In the genomic region with DNA sequence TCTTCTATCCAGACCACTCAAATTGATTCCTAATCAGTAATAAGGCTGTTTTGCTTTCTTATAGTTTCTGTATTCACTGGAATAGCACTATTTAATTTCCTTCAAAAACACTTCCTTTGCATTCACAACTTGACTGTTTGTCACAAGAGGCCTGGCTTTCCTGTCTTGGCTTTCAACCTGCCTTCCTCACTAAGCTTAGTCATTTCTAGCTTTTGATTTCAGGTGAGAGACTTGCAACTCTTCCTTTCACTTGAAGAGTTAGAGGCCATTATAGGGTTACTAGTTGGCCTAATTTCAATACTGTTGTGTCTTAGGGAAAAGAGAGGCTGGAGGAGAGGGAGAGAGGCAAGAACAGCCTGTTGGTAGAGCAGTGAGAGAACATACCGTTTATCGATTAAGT, we compare ENCODE assay signal across 1 cellular context.
TF ChIP-seq lines count a peak whose summit lies in the region.

No MANE protein-coding gene starts in this region.

TF ChIP-seq in GM12878, 131 proteins besides CTCF, POLR2A, EP300 and RAD21 (continued from another document):
- no peak for TF ChIP-seq CBX3 (IDR thresholded peaks at IDR 0.05; ENCODE audit: borderline replicate concordance, low read depth)
- peak; percentile 63; the same call in 1 of the 2 replicates for TF ChIP-seq EED (IDR thresholded peaks at IDR 0.05; ENCODE audit: low read depth)
- no peak for TF ChIP-seq ZSCAN29 (IDR thresholded peaks at IDR 0.05)
- no peak for TF ChIP-seq MEF2B (IDR thresholded peaks at IDR 0.05; ENCODE audit: partially characterized antibody, poor library complexity, severe bottlenecking)
- TF ChIP-seq IRF4 (IDR thresholded peaks at IDR 0.05; ENCODE audit: low read depth, low read length) = peak; percentile 82
- 0 out of 2 replicates have a peak, but pooled peaks have one; percentile 10 for TF ChIP-seq YY1 (IDR thresholded peaks at IDR 0.05; ENCODE audit: low read depth, low read length)
- peak; percentile 71 for TF ChIP-seq NFIC (IDR thresholded peaks at IDR 0.05; ENCODE audit: low read depth, low read length)
- TF ChIP-seq, protein P1, sequence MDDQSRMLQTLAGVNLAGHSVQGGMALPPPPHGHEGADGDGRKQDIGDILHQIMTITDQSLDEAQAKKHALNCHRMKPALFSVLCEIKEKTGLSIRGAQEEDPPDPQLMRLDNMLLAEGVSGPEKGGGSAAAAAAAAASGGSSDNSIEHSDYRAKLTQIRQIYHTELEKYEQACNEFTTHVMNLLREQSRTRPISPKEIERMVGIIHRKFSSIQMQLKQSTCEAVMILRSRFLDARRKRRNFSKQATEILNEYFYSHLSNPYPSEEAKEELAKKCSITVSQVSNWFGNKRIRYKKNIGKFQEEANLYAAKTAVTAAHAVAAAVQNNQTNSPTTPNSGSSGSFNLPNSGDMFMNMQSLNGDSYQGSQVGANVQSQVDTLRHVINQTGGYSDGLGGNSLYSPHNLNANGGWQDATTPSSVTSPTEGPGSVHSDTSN (IDR thresholded peaks at IDR 0.05; ENCODE audit: insufficient replicate concordance, low read depth, low read length) = no peak
- TF ChIP-seq JUNB (IDR thresholded peaks at IDR 0.05) = peak; percentile 87
- TF ChIP-seq, protein P2, sequence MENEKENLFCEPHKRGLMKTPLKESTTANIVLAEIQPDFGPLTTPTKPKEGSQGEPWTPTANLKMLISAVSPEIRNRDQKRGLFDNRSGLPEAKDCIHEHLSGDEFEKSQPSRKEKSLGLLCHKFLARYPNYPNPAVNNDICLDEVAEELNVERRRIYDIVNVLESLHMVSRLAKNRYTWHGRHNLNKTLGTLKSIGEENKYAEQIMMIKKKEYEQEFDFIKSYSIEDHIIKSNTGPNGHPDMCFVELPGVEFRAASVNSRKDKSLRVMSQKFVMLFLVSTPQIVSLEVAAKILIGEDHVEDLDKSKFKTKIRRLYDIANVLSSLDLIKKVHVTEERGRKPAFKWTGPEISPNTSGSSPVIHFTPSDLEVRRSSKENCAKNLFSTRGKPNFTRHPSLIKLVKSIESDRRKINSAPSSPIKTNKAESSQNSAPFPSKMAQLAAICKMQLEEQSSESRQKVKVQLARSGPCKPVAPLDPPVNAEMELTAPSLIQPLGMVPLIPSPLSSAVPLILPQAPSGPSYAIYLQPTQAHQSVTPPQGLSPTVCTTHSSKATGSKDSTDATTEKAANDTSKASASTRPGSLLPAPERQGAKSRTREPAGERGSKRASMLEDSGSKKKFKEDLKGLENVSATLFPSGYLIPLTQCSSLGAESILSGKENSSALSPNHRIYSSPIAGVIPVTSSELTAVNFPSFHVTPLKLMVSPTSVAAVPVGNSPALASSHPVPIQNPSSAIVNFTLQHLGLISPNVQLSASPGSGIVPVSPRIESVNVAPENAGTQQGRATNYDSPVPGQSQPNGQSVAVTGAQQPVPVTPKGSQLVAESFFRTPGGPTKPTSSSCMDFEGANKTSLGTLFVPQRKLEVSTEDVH (IDR thresholded peaks at IDR 0.05; ENCODE audit: low read depth, partially characterized antibody) = no peak
- TF ChIP-seq HDAC6 (IDR thresholded peaks at IDR 0.05; ENCODE audit: unreplicated experiment) = no peak
- peak; percentile 49; the same call in 1 of the 2 replicates for TF ChIP-seq MEF2A (IDR thresholded peaks at IDR 0.05; ENCODE audit: insufficient read depth, low read depth, low read length)
- TF ChIP-seq, protein P3, sequence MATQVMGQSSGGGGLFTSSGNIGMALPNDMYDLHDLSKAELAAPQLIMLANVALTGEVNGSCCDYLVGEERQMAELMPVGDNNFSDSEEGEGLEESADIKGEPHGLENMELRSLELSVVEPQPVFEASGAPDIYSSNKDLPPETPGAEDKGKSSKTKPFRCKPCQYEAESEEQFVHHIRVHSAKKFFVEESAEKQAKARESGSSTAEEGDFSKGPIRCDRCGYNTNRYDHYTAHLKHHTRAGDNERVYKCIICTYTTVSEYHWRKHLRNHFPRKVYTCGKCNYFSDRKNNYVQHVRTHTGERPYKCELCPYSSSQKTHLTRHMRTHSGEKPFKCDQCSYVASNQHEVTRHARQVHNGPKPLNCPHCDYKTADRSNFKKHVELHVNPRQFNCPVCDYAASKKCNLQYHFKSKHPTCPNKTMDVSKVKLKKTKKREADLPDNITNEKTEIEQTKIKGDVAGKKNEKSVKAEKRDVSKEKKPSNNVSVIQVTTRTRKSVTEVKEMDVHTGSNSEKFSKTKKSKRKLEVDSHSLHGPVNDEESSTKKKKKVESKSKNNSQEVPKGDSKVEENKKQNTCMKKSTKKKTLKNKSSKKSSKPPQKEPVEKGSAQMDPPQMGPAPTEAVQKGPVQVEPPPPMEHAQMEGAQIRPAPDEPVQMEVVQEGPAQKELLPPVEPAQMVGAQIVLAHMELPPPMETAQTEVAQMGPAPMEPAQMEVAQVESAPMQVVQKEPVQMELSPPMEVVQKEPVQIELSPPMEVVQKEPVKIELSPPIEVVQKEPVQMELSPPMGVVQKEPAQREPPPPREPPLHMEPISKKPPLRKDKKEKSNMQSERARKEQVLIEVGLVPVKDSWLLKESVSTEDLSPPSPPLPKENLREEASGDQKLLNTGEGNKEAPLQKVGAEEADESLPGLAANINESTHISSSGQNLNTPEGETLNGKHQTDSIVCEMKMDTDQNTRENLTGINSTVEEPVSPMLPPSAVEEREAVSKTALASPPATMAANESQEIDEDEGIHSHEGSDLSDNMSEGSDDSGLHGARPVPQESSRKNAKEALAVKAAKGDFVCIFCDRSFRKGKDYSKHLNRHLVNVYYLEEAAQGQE (IDR thresholded peaks at IDR 0.05; ENCODE audit: low read depth, low read length) = no peak
- peak in 1 of 2 experiments; percentile 65; a peak in 2 of 4 replicates for TF ChIP-seq ETV6 (conservative IDR thresholded peaks at IDR 0.05 in 1 of 2, IDR thresholded peaks at IDR 0.05 in 1 of 2; ENCODE audit: borderline replicate concordance in 1 of 2, low read depth in 1 of 2)
- no peak for TF ChIP-seq NR2C1 (IDR thresholded peaks at IDR 0.05)
- TF ChIP-seq IKZF2 (IDR thresholded peaks at IDR 0.05) = peak; percentile 32 to 38; a peak in 2 of 4 replicates
- TF ChIP-seq JUND (IDR thresholded peaks at IDR 0.05; ENCODE audit: low read depth, low read length) = 0 out of 2 replicates have a peak, but pooled peaks have one; percentile 26
- TF ChIP-seq, protein P4, sequence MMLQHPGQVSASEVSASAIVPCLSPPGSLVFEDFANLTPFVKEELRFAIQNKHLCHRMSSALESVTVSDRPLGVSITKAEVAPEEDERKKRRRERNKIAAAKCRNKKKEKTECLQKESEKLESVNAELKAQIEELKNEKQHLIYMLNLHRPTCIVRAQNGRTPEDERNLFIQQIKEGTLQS (IDR thresholded peaks at IDR 0.05; ENCODE audit: borderline replicate concordance, extremely low read depth, low read depth, low read length) = no peak
